Comparison of ENCODE assay signal across 8 cellular contexts in genomic region chr13:41206467-41206866, GRCh38.
"Had no signal": no experiment of that assay in that cellular context is flagged by ENCODE, and none has a peak within 500 bp of the region (broad histone marks: within the 10 kb centered on the region; RNA-seq: fewer than 3 reads in every experiment).

No MANE protein-coding gene starts in this region.

- H3K4me2 ChIP-seq: GM23338, KMS-11 had no signal

- ATAC-seq: GM23338 had no signal

- H3K4me3 ChIP-seq: GM23338 had no signal

- H3K27ac ChIP-seq: KMS-11 had no signal

- H2AFZ ChIP-seq: GM23338 had no signal

- DNase-seq: H9, HCEC 1CT, KBM-7 had no signal

- H3K9ac ChIP-seq: KMS-11 had no signal

- FAIRE-seq: H1, H54, HTR-8/SVneo had no signal
